21 cellular contexts compared by ENCODE assay signal in genomic region chr10:79335094-79335469, GRCh38. TPM values are rescaled to one million over a fixed set of nuclear protein-coding genes. Genes with fewer than 3 reads are reported as not detected.
DNase-seq lines count a peak whose midpoint lies in the region; ATAC-seq, FAIRE-seq and TF ChIP-seq lines count a peak whose summit lies in the region.
"Had no signal": no experiment of that assay in that cellular context is flagged by ENCODE, and none has a peak within 500 bp of the region (broad histone marks: within the 10 kb centered on the region; RNA-seq: fewer than 3 reads in every experiment).

No MANE protein-coding gene starts in this region.

- H3K4me1 Mint-ChIP-seq in T-helper 17 cell (peaks cover 25% of the 10 kb centered on the region), glutamatergic neuron (ENCODE audit: low read depth, unreplicated experiment) (peaks cover 7% of the 10 kb centered on the region)

- H2AFZ ChIP-seq in HepG2 (ENCODE audit: low read length) = no peak overlapping the region

- no peak overlapping the region for H3K4me3 Mint-ChIP-seq in T-helper 17 cell
- H3K4me3 Mint-ChIP-seq in glutamatergic neuron (ENCODE audit: unreplicated experiment) = no peak overlapping the region
- H3K4me3 Mint-ChIP-seq: activated CD8-positive, alpha-beta memory T cell treated with anti-CD3 and anti-CD28 coated beads, Interleukin-2, amount 10 ng/mL, durations not matched to agents 7 days and 5 days; activated naive CD4-positive, alpha-beta T cell treated with anti-CD3 and anti-CD28 coated beads, Interleukin-2, amount 10 ng/mL, durations not matched to agents 7 days and 5 days; endodermal cell had no signal

- TF ChIP-seq POLR2A in HepG2 (IDR thresholded peaks at IDR 0.05; ENCODE audit: insufficient read depth in 1 of 2, low read depth in 2 of 2, low read length in 2 of 2) = no peak

- no peaks in the 10 kb centered on the region for H3K9me3 ChIP-seq in T-helper 17 cell (ENCODE audit: control insufficient read depth, low read length, poor library complexity, severe bottlenecking)
- no peaks in the 10 kb centered on the region for H3K9me3 ChIP-seq in HepG2 (ENCODE audit: low read length)
- H3K9me3 ChIP-seq: neutrophil had no signal

- TF ChIP-seq EP300 in HepG2 (IDR thresholded peaks at IDR 0.05; ENCODE audit: low read depth in 2 of 2, low read length in 2 of 2) (no peak), HepG2 (CRISPR knock-in tag; IDR thresholded peaks at IDR 0.05; ENCODE audit: borderline replicate concordance) (no peak)

- H3K36me3 ChIP-seq in HepG2 (replicated peaks in 1 of 2; ENCODE audit: control insufficient read depth in 1 of 2, insufficient read depth in 2 of 2, low read length in 2 of 2) = no peaks in the 10 kb centered on the region
- H3K36me3 ChIP-seq: cardiac muscle cell, neutrophil had no signal

- H3K36me3 Mint-ChIP-seq in T-helper 17 cell (ENCODE audit: low read depth) = peaks cover 4% of the 10 kb centered on the region
- no peaks in the 10 kb centered on the region for H3K36me3 Mint-ChIP-seq in glutamatergic neuron (ENCODE audit: unreplicated experiment)

- in situ Hi-C loops in HepG2 (cut with HindIII; ENCODE audit: extremely low pct_ligation_motif_present, low pct_unique_long_range_greater_than_20kb) (no loop called here), GM13977 (cut with MboI; ENCODE audit: low pct_unique_long_range_greater_than_20kb, low sequenced_read_pairs, unreplicated experiment) (no loop called here)

- H3K4me1 ChIP-seq in HepG2 (ENCODE audit: insufficient read depth, low read length) = peaks cover 66% of the 10 kb centered on the region

- no peaks in the 10 kb centered on the region for H3K27me3 ChIP-seq in HepG2 (ENCODE audit: control insufficient read depth in 1 of 2, insufficient read depth in 2 of 2, low read length in 2 of 2)
- H3K27me3 ChIP-seq: cardiac muscle cell, neutrophil had no signal

- peaks cover 9% of the 10 kb centered on the region for H3K9me3 Mint-ChIP-seq in glutamatergic neuron (ENCODE audit: unreplicated experiment)

- TSS peak; percentile 77 for BruUV-seq in HepG2 (replicated peaks; lab: Mats Ljungman, UMichigan)

- no peak for TF ChIP-seq RAD21 in HepG2 (CRISPR knock-in tag; IDR thresholded peaks at IDR 0.05)

- H3K27ac Mint-ChIP-seq in T-helper 17 cell (peak overlapping the region; percentile 95), glutamatergic neuron (ENCODE audit: unreplicated experiment) (no peak overlapping the region)
- H3K27ac Mint-ChIP-seq: activated CD8-positive, alpha-beta memory T cell treated with anti-CD3 and anti-CD28 coated beads, Interleukin-2, amount 10 ng/mL, durations not matched to agents 7 days and 5 days had no signal

- intact Hi-C loops in HepG2 (cut with micrococcal nuclease; ENCODE audit: unreplicated experiment) = loop anchor here (1.0 to 2.0 kb wide), 2 partner anchors 12 to 18 kb away; partner anchors contain the start of gene PPIF
- intact Hi-C loops in sciatic nerve (cut with DNase I) = no loop called here

- POLR2A ChIA-PET in HepG2 (lab: Yijun Ruan, JAX) = interaction anchor here (1.0 to 5.3 kb wide), 9 partner anchors 12 to 47 kb away, joined by 3 to 134 read pairs (median 8); partner anchors contain the start of gene PPIF

- CTCF ChIA-PET in HepG2 (lab: Yijun Ruan, JAX; ENCODE audit: low intra/inter-chr PET ratio, low total read pairs) = no interaction called here

- H3K9ac ChIP-seq in HepG2 (ENCODE audit: insufficient read depth, low read depth, low read length) = peak overlapping the region; percentile 77

- 21% methylated on average over 2 of the region's 2 CpGs for WGBS in HepG2 (ENCODE audit: low lambda C conversion rate)

- no peaks in the 10 kb centered on the region for H4K20me1 ChIP-seq in HepG2 (ENCODE audit: insufficient read depth, low read length)

- H3K27ac ChIP-seq in HepG2 (ENCODE audit: extremely low read length, insufficient read depth, low read length) = peak overlapping the region; percentile 98
- H3K27ac ChIP-seq: cardiac muscle cell, HL-60, neutrophil had no signal

- TF ChIP-seq CTCF in HepG2 (CRISPR knock-in tag; IDR thresholded peaks at IDR 0.05) (no peak), GM13977 (IDR thresholded peaks at IDR 0.05; ENCODE audit: extremely low read depth, insufficient read depth, missing control alignments) (no peak), glutamatergic neuron (IDR thresholded peaks at IDR 0.05; ENCODE audit: partially characterized antibody, unreplicated experiment) (no peak)

- DNase-seq in NCI-H345 (lab: John Stamatoyannopoulos, UW) = peak; percentile 17
- no peak for DNase-seq in NCI-H345 treated with DMSO at 0.1 percent for 48 hours (lab: John Stamatoyannopoulos, UW; ENCODE audit: unreplicated experiment)
- no peak for DNase-seq in T-helper 17 cell
- no peak for DNase-seq in HepG2 (ENCODE audit: low spot score)
- DNase-seq in sciatic nerve (ENCODE audit: low spot score) = no peak
- no peak for DNase-seq in frontal cortex (ENCODE audit: low spot score in 2 of 2)
- DNase-seq in GM13977 (ENCODE audit: low spot score) = no peak
- DNase-seq in glutamatergic neuron = no peak
- DNase-seq: activated CD8-positive, alpha-beta memory T cell treated with anti-CD3 and anti-CD28 coated beads, Interleukin-2, amount 10 ng/mL, durations not matched to agents 7 days and 5 days; activated naive CD4-positive, alpha-beta T cell treated with anti-CD3 and anti-CD28 coated beads, Interleukin-2, amount 10 ng/mL, durations not matched to agents 7 days and 5 days; endodermal cell; GDM1; Karpas-422; NCI-H1436 treated with DMSO at 0.1 percent for 48 hours; NCI-H446 treated with DMSO at 0.1 percent for 48 hours; SW 1271 had no signal

- peak overlapping the region in 1 of 3 experiments; percentile 51; a peak in 2 of 6 replicates for H3K4me3 ChIP-seq in HepG2 (replicated peaks in 1 of 3; ENCODE audit: insufficient read depth in 1 of 3, low read depth in 2 of 3, low read length in 3 of 3)
- H3K4me3 ChIP-seq: cardiac muscle cell, smooth muscle cell had no signal

- H3K27me3 Mint-ChIP-seq in T-helper 17 cell (no peaks in the 10 kb centered on the region), glutamatergic neuron (ENCODE audit: unreplicated experiment) (peaks cover 5% of the 10 kb centered on the region)
- H3K27me3 Mint-ChIP-seq: activated CD8-positive, alpha-beta memory T cell treated with anti-CD3 and anti-CD28 coated beads, Interleukin-2, amount 10 ng/mL, durations not matched to agents 7 days and 5 days had no signal

- FAIRE-seq in HepG2 (lab: Jason Lieb, UNC) (no peak), frontal cortex (lab: Jason Lieb, UNC) (no peak)
- FAIRE-seq: A204.1 had no signal

- ATAC-seq in T-helper 17 cell = no peak
- peak; percentile 43 for ATAC-seq in HepG2
- peak; percentile 11 for ATAC-seq in sciatic nerve
- ATAC-seq: activated CD8-positive, alpha-beta memory T cell treated with anti-CD3 and anti-CD28 coated beads, Interleukin-2, amount 10 ng/mL, durations not matched to agents 7 days and 5 days had no signal

- peak overlapping the region; percentile 85 for H3K4me2 ChIP-seq in HepG2 (ENCODE audit: low read depth, low read length)
- H3K4me2 ChIP-seq: smooth muscle cell had no signal

- no peaks in the 10 kb centered on the region for H3K79me2 ChIP-seq in HepG2 (ENCODE audit: insufficient read depth, low read length)

TF ChIP-seq in HepG2, 621 proteins besides CTCF, POLR2A, EP300 and RAD21:
- TF ChIP-seq ZNF256 (CRISPR knock-in tag; conservative IDR thresholded peaks at IDR 0.05) (no peak), MXI1 (IDR thresholded peaks at IDR 0.05; ENCODE audit: borderline replicate concordance, low read depth, low read length) (no peak), ZNF75D (CRISPR knock-in tag; IDR thresholded peaks at IDR 0.05; ENCODE audit: borderline replicate concordance) (0 out of 2 replicates have a peak, but pooled peaks have one; percentile 21), NAIF1 (CRISPR knock-in tag; IDR thresholded peaks at IDR 0.05; ENCODE audit: borderline replicate concordance) (peak; percentile 32; the same call in 1 of the 2 replicates), CHD4 (IDR thresholded peaks at IDR 0.05; ENCODE audit: borderline replicate concordance, low read length) (peak; percentile 56; the same call in 1 of the 2 replicates), ZNF670 (CRISPR knock-in tag; IDR thresholded peaks at IDR 0.05; ENCODE audit: borderline replicate concordance) (0 out of 2 replicates have a peak, but pooled peaks have one; percentile 56), XBP1 (CRISPR knock-in tag; IDR thresholded peaks at IDR 0.05) (0 out of 2 replicates have a peak, but pooled peaks have one; percentile 35), KDM1A (CRISPR knock-in tag; IDR thresholded peaks at IDR 0.05) (no peak), ZMYM2 (CRISPR knock-in tag; IDR thresholded peaks at IDR 0.05) (0 out of 2 replicates have a peak, but pooled peaks have one; percentile 8)

RNA-seq across cellular contexts. Expression of gene PPIF, which starts 12.2 kb away (rescaled TPM):
- total RNA-seq in T-helper 17 cell = 10 to 100 TPM; 59.4 to 82.3 TPM
- 157 and 178 TPM in 2 replicates for total RNA-seq in HepG2 (2016; rRNA removed; fragmentation: Illumina TruSeq; extraction: Trizol)
- 30.6 and 37.3 TPM in 2 replicates for total RNA-seq in HepG2 (2016; cell fraction: cytosol; rRNA removed; fragmentation: Illumina TruSeq; extraction: Trizol; ENCODE audit: low read depth)
- total RNA-seq in HepG2 (2016; cell fraction: insoluble cytoplasmic fraction; rRNA removed; fragmentation: Illumina TruSeq; extraction: Trizol) = 154 and 176 TPM in 2 replicates
- 93.6 and 97.6 TPM in 2 replicates for total RNA-seq in HepG2 (2016; cell fraction: membrane; rRNA removed; fragmentation: Illumina TruSeq; extraction: Trizol)
- total RNA-seq in HepG2 (2016; cell fraction: nucleus; rRNA removed; fragmentation: Illumina TruSeq; extraction: Trizol) = 106 and 121 TPM in 2 replicates
- 134 and 147 TPM in 2 replicates for polyA plus RNA-seq in HepG2 (2011; rRNA removed)
- 144 and 156 TPM in 2 replicates for polyA plus RNA-seq in HepG2 (2011; cell fraction: cytosol; rRNA removed)
- polyA plus RNA-seq in HepG2 (2011; cell fraction: nucleus; rRNA removed) = 229 and 231 TPM in 2 replicates
- 92.0 and 152 TPM in 2 replicates for polyA plus RNA-seq in HepG2 (2012)
- 48.0 and 48.3 TPM in 2 replicates for polyA plus RNA-seq in HepG2 (2016; cell fraction: cytosol; fragmentation: Illumina TruSeq; extraction: Trizol; ENCODE audit: low read depth)
- 270 and 301 TPM in 2 replicates for polyA plus RNA-seq in HepG2 (2016; cell fraction: insoluble cytoplasmic fraction; fragmentation: Illumina TruSeq; extraction: Trizol; ENCODE audit: low read depth)
- polyA plus RNA-seq in HepG2 (2016; cell fraction: membrane; fragmentation: Illumina TruSeq; extraction: Trizol; ENCODE audit: low read depth) = 80.3 and 83.8 TPM in 2 replicates
- polyA plus RNA-seq in HepG2 (2016; cell fraction: nucleus; fragmentation: Illumina TruSeq; extraction: Trizol; ENCODE audit: insufficient read depth, low read depth) = 218 and 229 TPM in 2 replicates
- 220 and 249 TPM in 2 replicates for polyA minus RNA-seq in HepG2 (2011; rRNA and poly(A)+ RNA removed; ENCODE audit: low replicate concordance)
- polyA minus RNA-seq in HepG2 (2011; cell fraction: cytosol; rRNA and poly(A)+ RNA removed) = 69.6 and 71.7 TPM in 2 replicates
- 105 and 112 TPM in 2 replicates for polyA minus RNA-seq in HepG2 (2011; cell fraction: nucleus; rRNA and poly(A)+ RNA removed)
- total RNA-seq in sciatic nerve = 18.8 TPM
- total RNA-seq in frontal cortex = 5.7 TPM
- 24.2 TPM for total RNA-seq in glutamatergic neuron (ENCODE audit: unreplicated experiment)
